ENCODE assay signal across 19 cellular contexts in the genomic region with DNA sequence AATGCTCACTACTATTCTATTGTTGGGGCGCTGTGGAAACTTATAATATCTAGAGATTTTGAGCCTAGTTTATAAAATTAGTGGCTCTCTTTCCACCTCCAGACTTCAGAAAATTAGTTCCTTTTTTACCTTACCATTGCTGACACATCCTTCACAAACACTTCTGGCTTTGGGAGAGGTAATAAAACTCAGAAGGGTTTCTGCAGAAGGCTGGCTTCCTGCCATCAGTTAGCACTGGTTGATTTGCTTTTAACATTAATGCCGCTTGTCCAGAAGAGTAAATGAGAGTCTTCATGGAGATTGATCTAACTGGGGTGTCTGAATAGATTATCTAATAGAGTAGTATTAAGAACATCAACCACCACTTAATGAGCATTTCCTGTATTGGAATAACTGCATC. TPM values are rescaled to one million over a fixed set of nuclear protein-coding genes. Genes with fewer than 3 reads are reported as not detected.
DNase-seq lines count a peak whose midpoint lies in the region; ATAC-seq and TF ChIP-seq lines count a peak whose summit lies in the region.
"Had no signal": no experiment of that assay in that cellular context is flagged by ENCODE, and none has a peak within 500 bp of the region (broad histone marks: within the 10 kb centered on the region; RNA-seq: fewer than 3 reads in every experiment).

No MANE protein-coding gene starts in this region.

- POLR2A ChIA-PET in Panc1 (lab: Charles Lee): no interaction called here

- TF ChIP-seq CTCF in LNCaP clone FGC (IDR thresholded peaks at IDR 0.05; ENCODE audit: control insufficient read depth, extremely low read depth, insufficient read depth) (no peak), Panc1 (IDR thresholded peaks at IDR 0.05) (no peak)

- DNase-seq in NCI-H2171 treated with DMSO at 0.1 percent for 48 hours (lab: John Stamatoyannopoulos, UW) (peak; percentile 7), NCI-H2171 (lab: John Stamatoyannopoulos, UW) (no peak), LNCaP clone FGC (ENCODE audit: low read depth) (peak; percentile 33), Panc1 (ENCODE audit: low read depth, low spot score) (no peak), erythroblast (lab: John Stamatoyannopoulos, UW) (no peak), 8988T (no peak)
- DNase-seq: activated CD4-positive, alpha-beta T cell treated with anti-CD3 and anti-CD28 coated beads, Interleukin-2, amount 50 U/mL, for 4 hours; activated T-cell treated with anti-CD3 and anti-CD28 coated beads, Interleukin-2, amount 50 U/mL, for 1 hour; dorsolateral prefrontal cortex; heart right ventricle; islet precursor cell; PC-9; retina; stimulated activated naive CD8-positive, alpha-beta T cell treated with anti-CD3 and anti-CD28 coated beads, Interleukin-15, amount 100 ng/mL, for 72 hours had no signal

- CTCF ChIA-PET in Panc1 (lab: Charles Lee): no interaction called here

- peak; percentile 62 for ATAC-seq in Panc1
- no peak for ATAC-seq in HG03354 (IDR thresholded peaks at IDR 0.05; ENCODE audit: poor library complexity, severe bottlenecking, unreplicated experiment)
- ATAC-seq: heart right ventricle; stimulated activated naive CD8-positive, alpha-beta T cell treated with anti-CD3 and anti-CD28 coated beads, Interleukin-15, amount 100 ng/mL, for 72 hours had no signal

- no peak overlapping the region for H3K4me3 ChIP-seq in LNCaP clone FGC (ENCODE audit: low read depth, low read length)
- H3K4me3 ChIP-seq in Panc1 (ENCODE audit: low read depth in 2 of 2, low read length in 2 of 2): no peak overlapping the region
- no peak overlapping the region for H3K4me3 ChIP-seq in skeletal muscle satellite cell (ENCODE audit: low read length)
- H3K4me3 ChIP-seq: dorsolateral prefrontal cortex, heart right ventricle, PC-9 had no signal

- in situ Hi-C loops in Panc1 (cut with HindIII; ENCODE audit: low pct_unique_long_range_greater_than_20kb, low sequenced_read_pairs): no loop called here

- no peak overlapping the region for H3K9ac ChIP-seq in skeletal muscle satellite cell (ENCODE audit: low read depth, low read length)

- no peak for TF ChIP-seq POLR2A in erythroblast (IDR thresholded peaks at IDR 0.05; ENCODE audit: low read length)

- H3K4me1 ChIP-seq in Panc1 (ENCODE audit: control insufficient read depth, insufficient read depth, low read length): peaks cover 18% of the 10 kb centered on the region
- H3K4me1 ChIP-seq in skeletal muscle satellite cell (ENCODE audit: control insufficient read depth, insufficient read depth, low read length): peaks cover 50% of the 10 kb centered on the region

- peak overlapping the region; percentile 8 for H3K4me2 ChIP-seq in skeletal muscle satellite cell (ENCODE audit: low read length)
- H3K4me2 ChIP-seq: PC-9 had no signal

- BruUV-seq in Panc1 (replicated peaks; lab: Mats Ljungman, UMichigan): no TSS peak

- H3K27me3 ChIP-seq in Panc1 (ENCODE audit: control insufficient read depth, insufficient read depth, low read length) (no peaks in the 10 kb centered on the region), skeletal muscle satellite cell (ENCODE audit: control insufficient read depth, insufficient read depth, low read length) (no peaks in the 10 kb centered on the region)
- H3K27me3 ChIP-seq: heart right ventricle had no signal

- H3K36me3 ChIP-seq in Panc1 (ENCODE audit: control insufficient read depth, insufficient read depth, low read length) (no peaks in the 10 kb centered on the region), skeletal muscle satellite cell (ENCODE audit: insufficient read depth, low read length) (no peaks in the 10 kb centered on the region)
- H3K36me3 ChIP-seq: heart right ventricle had no signal

- intact Hi-C loops in Panc1 (cut with micrococcal nuclease; ENCODE audit: unreplicated experiment): no loop called here

- H3K9me3 ChIP-seq in Panc1 (ENCODE audit: control insufficient read depth, insufficient read depth, low read depth, low read length) (no peaks in the 10 kb centered on the region), skeletal muscle satellite cell (replicated peaks; ENCODE audit: low read length) (peaks cover under 1% of the 10 kb centered on the region)

- H3K27ac ChIP-seq in Panc1 (ENCODE audit: low read length): peak overlapping the region; percentile 72
- H3K27ac ChIP-seq: dorsolateral prefrontal cortex, heart right ventricle, PC-9 had no signal

RNA-seq across cellular contexts. Expression of a gene that starts 20.3 kb away (rescaled TPM):
- total RNA-seq in Panc1 (2021; ENCODE audit: unreplicated experiment): not detected
- not detected for polyA plus RNA-seq in Panc1 (2012; ENCODE audit: insufficient read length)
- not detected in 2 replicates for total RNA-seq in skeletal muscle satellite cell (2012; rRNA removed)
- total RNA-seq: bronchial epithelial cell, dorsolateral prefrontal cortex, heart right ventricle, NCI-H460, PC-9 had no signal
- polyA plus RNA-seq: heart right ventricle, neural cell had no signal

Comparison
In these comparisons a context has a peak if more than half of its experiments do, and no peak if none do; other contexts are left out.
1. DNase-seq: peak in NCI-H2171 treated with DMSO at 0.1 percent for 48 hours (single experiment) and LNCaP clone FGC (single experiment); none in NCI-H2171 (single experiment), Panc1 (single experiment), erythroblast (0 of 2) and 8988T (single experiment).